1 cellular context compared by ENCODE assay signal in the genomic region with DNA sequence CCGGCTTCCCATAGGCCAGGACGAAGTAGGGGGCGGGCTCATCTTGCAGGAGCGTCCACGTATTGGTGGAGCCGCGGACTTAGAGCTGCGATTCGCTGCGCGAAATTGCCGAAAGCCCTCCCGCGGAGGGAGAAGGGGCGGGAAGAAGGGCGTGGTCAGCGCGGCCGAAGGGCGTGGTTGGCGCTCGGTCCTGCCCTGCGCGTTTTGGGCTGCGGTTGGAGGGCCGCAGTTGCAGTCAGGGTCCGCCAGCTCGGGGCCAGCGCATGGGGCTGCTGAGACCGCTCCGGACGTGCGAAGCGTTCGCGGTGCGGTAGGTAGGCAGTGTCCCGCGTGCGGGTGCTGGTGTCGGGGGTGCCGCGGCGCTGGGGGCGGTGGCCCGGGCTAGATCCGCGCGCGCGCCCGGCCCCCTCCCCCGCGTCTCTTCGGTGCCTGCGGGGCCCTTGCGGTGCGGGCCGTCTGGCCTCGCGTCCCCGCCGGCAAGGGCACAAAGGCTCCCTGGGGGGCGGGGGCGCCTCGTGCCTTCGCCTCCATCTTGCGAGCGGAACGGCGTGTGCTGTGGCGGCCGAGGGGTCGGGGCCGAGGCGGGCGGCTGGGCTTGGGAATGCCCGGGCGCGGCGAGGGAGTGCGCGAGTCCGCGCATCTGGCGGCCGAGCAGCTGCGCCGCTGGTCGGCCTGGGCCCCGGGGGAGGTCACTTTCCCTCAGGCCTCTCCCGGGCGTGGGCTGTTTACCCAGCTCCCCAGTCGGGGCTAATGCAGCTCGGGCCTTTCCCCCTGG.
TF ChIP-seq lines count a peak whose summit lies in the region.

A gene with protein sequence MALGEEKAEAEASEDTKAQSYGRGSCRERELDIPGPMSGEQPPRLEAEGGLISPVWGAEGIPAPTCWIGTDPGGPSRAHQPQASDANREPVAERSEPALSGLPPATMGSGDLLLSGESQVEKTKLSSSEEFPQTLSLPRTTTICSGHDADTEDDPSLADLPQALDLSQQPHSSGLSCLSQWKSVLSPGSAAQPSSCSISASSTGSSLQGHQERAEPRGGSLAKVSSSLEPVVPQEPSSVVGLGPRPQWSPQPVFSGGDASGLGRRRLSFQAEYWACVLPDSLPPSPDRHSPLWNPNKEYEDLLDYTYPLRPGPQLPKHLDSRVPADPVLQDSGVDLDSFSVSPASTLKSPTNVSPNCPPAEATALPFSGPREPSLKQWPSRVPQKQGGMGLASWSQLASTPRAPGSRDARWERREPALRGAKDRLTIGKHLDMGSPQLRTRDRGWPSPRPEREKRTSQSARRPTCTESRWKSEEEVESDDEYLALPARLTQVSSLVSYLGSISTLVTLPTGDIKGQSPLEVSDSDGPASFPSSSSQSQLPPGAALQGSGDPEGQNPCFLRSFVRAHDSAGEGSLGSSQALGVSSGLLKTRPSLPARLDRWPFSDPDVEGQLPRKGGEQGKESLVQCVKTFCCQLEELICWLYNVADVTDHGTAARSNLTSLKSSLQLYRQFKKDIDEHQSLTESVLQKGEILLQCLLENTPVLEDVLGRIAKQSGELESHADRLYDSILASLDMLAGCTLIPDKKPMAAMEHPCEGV (plus strand): TSS at position 202 of the 775 bp plus-strand sequence. CDS start 13,029 bp downstream, outside the sequence.

TF ChIP-seq in K562, 482 proteins besides CTCF, POLR2A, EP300 and RAD21 (continued from another document and continues in another):
- TF ChIP-seq, protein P1, sequence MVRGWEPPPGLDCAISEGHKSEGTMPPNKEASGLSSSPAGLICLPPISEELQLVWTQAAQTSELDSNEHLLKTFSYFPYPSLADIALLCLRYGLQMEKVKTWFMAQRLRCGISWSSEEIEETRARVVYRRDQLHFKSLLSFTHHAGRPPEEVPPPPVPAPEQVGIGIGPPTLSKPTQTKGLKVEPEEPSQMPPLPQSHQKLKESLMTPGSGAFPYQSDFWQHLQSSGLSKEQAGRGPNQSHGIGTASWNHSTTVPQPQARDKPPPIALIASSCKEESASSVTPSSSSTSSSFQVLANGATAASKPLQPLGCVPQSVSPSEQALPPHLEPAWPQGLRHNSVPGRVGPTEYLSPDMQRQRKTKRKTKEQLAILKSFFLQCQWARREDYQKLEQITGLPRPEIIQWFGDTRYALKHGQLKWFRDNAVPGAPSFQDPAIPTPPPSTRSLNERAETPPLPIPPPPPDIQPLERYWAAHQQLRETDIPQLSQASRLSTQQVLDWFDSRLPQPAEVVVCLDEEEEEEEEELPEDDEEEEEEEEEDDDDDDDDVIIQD (CRISPR knock-in tag; IDR thresholded peaks at IDR 0.05) = peak; percentile 78; the same call in 1 of the 2 replicates
- TF ChIP-seq POLR3A (IDR thresholded peaks at IDR 0.05; ENCODE audit: borderline replicate concordance, extremely low read depth, insufficient read depth, insufficient read length) (no peak), TSC22D4 (tag; IDR thresholded peaks at IDR 0.05) (no peak), L3MBTL2 (IDR thresholded peaks at IDR 0.05) (peak; percentile 89), ZNF707 (CRISPR knock-in tag; conservative IDR thresholded peaks at IDR 0.05) (no peak), ZFP36 (IDR thresholded peaks at IDR 0.05; ENCODE audit: low read depth, low read length, partially characterized antibody) (no peak), HDAC8 (tag; IDR thresholded peaks at IDR 0.05) (0 out of 2 replicates have a peak, but pooled peaks have one; percentile 62), ESRRA (IDR thresholded peaks at IDR 0.05; ENCODE audit: borderline replicate concordance, low read depth) (peak; percentile 68; the same call in 1 of the 2 replicates), ARID2 (IDR thresholded peaks at IDR 0.05) (no peak), NFE2 (IDR thresholded peaks at IDR 0.05; ENCODE audit: low read depth) (no peak), NONO (IDR thresholded peaks at IDR 0.05; ENCODE audit: low read depth in 2 of 2, low read length in 1 of 2) (peak; percentile 79 to 86), CTBP1 (IDR thresholded peaks at IDR 0.05; ENCODE audit: borderline replicate concordance) (peak; percentile 89), FOXA3 (CRISPR knock-in tag; conservative IDR thresholded peaks at IDR 0.05 in 1 of 2, IDR thresholded peaks at IDR 0.05 in 1 of 2) (peak; percentile 55 to 81; a peak in 3 of 4 replicates), GATA2 (CRISPR knock-in tag; IDR thresholded peaks at IDR 0.05) (no peak), FUS (optimal IDR thresholded peaks at IDR 0.05; ENCODE audit: low read depth, low read length) (peak; percentile 83), GABPB2 (CRISPR knock-in tag; conservative IDR thresholded peaks at IDR 0.05) (no peak), C11orf30 (IDR thresholded peaks at IDR 0.05; ENCODE audit: low read depth) (no peak), NFATC3 (IDR thresholded peaks at IDR 0.05) (no peak), E2F3 (CRISPR knock-in tag; IDR thresholded peaks at IDR 0.05) (peak; percentile 64), GATAD2B (IDR thresholded peaks at IDR 0.05; ENCODE audit: borderline replicate concordance) (peak; percentile 91; the same call in 1 of the 2 replicates), SNRNP70 (optimal IDR thresholded peaks at IDR 0.05; ENCODE audit: low read depth, low read length) (no peak), JUND (IDR thresholded peaks at IDR 0.05; ENCODE audit: borderline replicate concordance, low read depth, low read length) (peak; percentile 46), JUND (tag; IDR thresholded peaks at IDR 0.05; ENCODE audit: borderline replicate concordance, low read depth, low read length) (no peak; the same call in 2 of the 3 replicates), ZNF12 (CRISPR knock-in tag; IDR thresholded peaks at IDR 0.05) (0 out of 2 replicates have a peak, but pooled peaks have one; percentile 32), ZNF644 (tag; IDR thresholded peaks at IDR 0.05; ENCODE audit: low read depth) (no peak)
- TF ChIP-seq, protein P2, sequence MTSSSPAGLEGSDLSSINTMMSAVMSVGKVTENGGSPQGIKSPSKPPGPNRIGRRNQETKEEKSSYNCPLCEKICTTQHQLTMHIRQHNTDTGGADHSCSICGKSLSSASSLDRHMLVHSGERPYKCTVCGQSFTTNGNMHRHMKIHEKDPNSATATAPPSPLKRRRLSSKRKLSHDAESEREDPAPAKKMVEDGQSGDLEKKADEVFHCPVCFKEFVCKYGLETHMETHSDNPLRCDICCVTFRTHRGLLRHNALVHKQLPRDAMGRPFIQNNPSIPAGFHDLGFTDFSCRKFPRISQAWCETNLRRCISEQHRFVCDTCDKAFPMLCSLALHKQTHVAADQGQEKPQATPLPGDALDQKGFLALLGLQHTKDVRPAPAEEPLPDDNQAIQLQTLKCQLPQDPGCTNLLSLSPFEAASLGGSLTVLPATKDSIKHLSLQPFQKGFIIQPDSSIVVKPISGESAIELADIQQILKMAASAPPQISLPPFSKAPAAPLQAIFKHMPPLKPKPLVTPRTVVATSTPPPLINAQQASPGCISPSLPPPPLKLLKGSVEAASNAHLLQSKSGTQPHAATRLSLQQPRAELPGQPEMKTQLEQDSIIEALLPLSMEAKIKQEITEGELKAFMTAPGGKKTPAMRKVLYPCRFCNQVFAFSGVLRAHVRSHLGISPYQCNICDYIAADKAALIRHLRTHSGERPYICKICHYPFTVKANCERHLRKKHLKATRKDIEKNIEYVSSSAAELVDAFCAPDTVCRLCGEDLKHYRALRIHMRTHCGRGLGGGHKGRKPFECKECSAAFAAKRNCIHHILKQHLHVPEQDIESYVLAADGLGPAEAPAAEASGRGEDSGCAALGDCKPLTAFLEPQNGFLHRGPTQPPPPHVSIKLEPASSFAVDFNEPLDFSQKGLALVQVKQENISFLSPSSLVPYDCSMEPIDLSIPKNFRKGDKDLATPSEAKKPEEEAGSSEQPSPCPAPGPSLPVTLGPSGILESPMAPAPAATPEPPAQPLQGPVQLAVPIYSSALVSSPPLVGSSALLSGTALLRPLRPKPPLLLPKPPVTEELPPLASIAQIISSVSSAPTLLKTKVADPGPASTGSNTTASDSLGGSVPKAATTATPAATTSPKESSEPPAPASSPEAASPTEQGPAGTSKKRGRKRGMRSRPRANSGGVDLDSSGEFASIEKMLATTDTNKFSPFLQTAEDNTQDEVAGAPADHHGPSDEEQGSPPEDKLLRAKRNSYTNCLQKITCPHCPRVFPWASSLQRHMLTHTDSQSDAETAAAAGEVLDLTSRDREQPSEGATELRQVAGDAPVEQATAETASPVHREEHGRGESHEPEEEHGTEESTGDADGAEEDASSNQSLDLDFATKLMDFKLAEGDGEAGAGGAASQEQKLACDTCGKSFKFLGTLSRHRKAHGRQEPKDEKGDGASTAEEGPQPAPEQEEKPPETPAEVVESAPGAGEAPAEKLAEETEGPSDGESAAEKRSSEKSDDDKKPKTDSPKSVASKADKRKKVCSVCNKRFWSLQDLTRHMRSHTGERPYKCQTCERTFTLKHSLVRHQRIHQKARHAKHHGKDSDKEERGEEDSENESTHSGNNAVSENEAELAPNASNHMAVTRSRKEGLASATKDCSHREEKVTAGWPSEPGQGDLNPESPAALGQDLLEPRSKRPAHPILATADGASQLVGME (CRISPR knock-in tag; IDR thresholded peaks at IDR 0.05) = peak; percentile 91
- TF ChIP-seq, protein P3, sequence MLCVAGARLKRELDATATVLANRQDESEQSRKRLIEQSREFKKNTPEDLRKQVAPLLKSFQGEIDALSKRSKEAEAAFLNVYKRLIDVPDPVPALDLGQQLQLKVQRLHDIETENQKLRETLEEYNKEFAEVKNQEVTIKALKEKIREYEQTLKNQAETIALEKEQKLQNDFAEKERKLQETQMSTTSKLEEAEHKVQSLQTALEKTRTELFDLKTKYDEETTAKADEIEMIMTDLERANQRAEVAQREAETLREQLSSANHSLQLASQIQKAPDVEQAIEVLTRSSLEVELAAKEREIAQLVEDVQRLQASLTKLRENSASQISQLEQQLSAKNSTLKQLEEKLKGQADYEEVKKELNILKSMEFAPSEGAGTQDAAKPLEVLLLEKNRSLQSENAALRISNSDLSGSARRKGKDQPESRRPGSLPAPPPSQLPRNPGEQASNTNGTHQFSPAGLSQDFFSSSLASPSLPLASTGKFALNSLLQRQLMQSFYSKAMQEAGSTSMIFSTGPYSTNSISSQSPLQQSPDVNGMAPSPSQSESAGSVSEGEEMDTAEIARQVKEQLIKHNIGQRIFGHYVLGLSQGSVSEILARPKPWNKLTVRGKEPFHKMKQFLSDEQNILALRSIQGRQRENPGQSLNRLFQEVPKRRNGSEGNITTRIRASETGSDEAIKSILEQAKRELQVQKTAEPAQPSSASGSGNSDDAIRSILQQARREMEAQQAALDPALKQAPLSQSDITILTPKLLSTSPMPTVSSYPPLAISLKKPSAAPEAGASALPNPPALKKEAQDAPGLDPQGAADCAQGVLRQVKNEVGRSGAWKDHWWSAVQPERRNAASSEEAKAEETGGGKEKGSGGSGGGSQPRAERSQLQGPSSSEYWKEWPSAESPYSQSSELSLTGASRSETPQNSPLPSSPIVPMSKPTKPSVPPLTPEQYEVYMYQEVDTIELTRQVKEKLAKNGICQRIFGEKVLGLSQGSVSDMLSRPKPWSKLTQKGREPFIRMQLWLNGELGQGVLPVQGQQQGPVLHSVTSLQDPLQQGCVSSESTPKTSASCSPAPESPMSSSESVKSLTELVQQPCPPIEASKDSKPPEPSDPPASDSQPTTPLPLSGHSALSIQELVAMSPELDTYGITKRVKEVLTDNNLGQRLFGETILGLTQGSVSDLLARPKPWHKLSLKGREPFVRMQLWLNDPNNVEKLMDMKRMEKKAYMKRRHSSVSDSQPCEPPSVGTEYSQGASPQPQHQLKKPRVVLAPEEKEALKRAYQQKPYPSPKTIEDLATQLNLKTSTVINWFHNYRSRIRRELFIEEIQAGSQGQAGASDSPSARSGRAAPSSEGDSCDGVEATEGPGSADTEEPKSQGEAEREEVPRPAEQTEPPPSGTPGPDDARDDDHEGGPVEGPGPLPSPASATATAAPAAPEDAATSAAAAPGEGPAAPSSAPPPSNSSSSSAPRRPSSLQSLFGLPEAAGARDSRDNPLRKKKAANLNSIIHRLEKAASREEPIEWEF (CRISPR knock-in tag; IDR thresholded peaks at IDR 0.05) = no peak
- TF ChIP-seq, protein P4, sequence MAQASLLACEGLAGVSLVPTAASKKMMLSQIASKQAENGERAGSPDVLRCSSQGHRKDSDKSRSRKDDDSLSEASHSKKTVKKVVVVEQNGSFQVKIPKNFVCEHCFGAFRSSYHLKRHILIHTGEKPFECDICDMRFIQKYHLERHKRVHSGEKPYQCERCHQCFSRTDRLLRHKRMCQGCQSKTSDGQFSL (CRISPR knock-in tag; IDR thresholded peaks at IDR 0.05) = no peak
- TF ChIP-seq, protein P4 (tag; IDR thresholded peaks at IDR 0.05) = no peak
- TF ChIP-seq, protein P5, sequence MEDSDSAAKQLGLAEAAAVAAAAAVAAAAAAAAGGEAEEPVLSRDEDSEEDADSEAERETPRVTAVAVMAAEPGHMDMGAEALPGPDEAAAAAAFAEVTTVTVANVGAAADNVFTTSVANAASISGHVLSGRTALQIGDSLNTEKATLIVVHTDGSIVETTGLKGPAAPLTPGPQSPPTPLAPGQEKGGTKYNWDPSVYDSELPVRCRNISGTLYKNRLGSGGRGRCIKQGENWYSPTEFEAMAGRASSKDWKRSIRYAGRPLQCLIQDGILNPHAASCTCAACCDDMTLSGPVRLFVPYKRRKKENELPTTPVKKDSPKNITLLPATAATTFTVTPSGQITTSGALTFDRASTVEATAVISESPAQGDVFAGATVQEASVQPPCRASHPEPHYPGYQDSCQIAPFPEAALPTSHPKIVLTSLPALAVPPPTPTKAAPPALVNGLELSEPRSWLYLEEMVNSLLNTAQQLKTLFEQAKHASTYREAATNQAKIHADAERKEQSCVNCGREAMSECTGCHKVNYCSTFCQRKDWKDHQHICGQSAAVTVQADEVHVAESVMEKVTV (CRISPR knock-in tag; IDR thresholded peaks at IDR 0.05) = no peak
- TF ChIP-seq, protein P6, sequence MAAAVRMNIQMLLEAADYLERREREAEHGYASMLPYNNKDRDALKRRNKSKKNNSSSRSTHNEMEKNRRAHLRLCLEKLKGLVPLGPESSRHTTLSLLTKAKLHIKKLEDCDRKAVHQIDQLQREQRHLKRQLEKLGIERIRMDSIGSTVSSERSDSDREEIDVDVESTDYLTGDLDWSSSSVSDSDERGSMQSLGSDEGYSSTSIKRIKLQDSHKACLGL (CRISPR knock-in tag; IDR thresholded peaks at IDR 0.05; ENCODE audit: borderline replicate concordance, poor library complexity, severe bottlenecking) = no peak
- TF ChIP-seq, protein P7, sequence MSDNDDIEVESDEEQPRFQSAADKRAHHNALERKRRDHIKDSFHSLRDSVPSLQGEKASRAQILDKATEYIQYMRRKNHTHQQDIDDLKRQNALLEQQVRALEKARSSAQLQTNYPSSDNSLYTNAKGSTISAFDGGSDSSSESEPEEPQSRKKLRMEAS (CRISPR knock-in tag; IDR thresholded peaks at IDR 0.05) = peak; percentile 20
- TF ChIP-seq, protein P8, sequence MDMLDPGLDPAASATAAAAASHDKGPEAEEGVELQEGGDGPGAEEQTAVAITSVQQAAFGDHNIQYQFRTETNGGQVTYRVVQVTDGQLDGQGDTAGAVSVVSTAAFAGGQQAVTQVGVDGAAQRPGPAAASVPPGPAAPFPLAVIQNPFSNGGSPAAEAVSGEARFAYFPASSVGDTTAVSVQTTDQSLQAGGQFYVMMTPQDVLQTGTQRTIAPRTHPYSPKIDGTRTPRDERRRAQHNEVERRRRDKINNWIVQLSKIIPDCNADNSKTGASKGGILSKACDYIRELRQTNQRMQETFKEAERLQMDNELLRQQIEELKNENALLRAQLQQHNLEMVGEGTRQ (CRISPR knock-in tag; IDR thresholded peaks at IDR 0.05) = no peak
